ENCODE assay signal across 21 cellular contexts in the genomic region with DNA sequence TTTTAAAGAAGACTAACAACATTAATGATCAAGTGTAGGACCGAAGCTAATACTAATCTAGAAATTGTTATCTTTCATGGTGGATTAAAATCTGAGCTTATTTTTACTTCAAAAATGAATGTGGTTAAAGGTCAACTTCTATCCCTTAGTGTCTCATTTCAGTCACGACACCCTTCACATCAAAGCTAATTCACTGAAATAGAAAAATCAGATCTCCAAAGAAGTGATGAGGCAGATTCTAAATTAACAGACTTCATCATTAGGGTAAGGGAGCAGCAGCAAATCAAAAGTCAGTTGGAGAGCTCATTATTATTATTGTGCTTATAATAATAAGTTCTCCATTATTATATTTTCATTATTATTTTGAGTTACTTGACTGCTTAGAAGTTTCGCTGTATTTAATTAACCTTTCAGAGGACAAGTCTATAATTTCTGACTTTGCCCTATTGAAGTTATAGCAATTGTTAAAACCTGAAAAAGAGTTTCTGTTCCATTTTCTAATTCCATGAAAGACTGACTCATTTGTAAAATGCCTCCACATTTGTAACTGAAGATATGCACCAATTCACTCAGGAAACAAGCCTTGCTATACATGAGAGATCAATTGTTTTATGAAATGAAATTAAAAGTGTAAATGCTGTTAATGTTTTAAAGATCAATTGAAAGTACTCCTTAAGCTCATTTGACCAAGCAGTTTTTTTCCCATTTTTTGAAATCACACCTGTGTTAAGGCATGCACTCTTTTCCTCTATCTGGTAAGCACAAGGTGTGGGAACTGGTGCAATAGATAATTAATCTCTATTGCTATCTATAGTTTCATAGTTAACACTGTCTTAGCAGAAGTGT. TPM values are rescaled to one million over a fixed set of nuclear protein-coding genes. Genes with fewer than 3 reads are reported as not detected.
DNase-seq lines count a peak whose midpoint lies in the region; ATAC-seq, FAIRE-seq and TF ChIP-seq lines count a peak whose summit lies in the region.
"Had no signal": no experiment of that assay in that cellular context is flagged by ENCODE, and none has a peak within 500 bp of the region (broad histone marks: within the 10 kb centered on the region; RNA-seq: fewer than 3 reads in every experiment).

No MANE protein-coding gene starts in this region.

- no peak for DNase-seq in CD8-positive, alpha-beta memory T cell
- DNase-seq in H54 (ENCODE audit: insufficient read length, low spot score), result no peak
- DNase-seq in activated naive CD8-positive, alpha-beta T cell treated with anti-CD3 and anti-CD28 coated beads for 36 hours, result no peak
- DNase-seq in stimulated activated CD4-positive, alpha-beta T cell treated with anti-CD3 and anti-CD28 coated beads, Interleukin-1b, Interleukin-23, amount 100 ng/mL, for 48 hours, result no peak
- no peak for DNase-seq in SK-N-SH
- DNase-seq in gastrocnemius medialis, result no peak
- DNase-seq: activated effector memory CD4-positive, alpha-beta T cell treated with Interleukin-2 at 50 U/mL for 16 hours; amygdala; DMS79 treated with DMSO at 0.1 percent for 48 hours; IMR-90; left cardiac atrium; mesenchymal stem cell; NCI-H1436; NCI-H524; sigmoid colon; thyroid gland had no signal

- H3F3A ChIP-seq in SK-N-SH (replicated peaks; ENCODE audit: insufficient read depth), result no peaks in the 10 kb centered on the region

- no peaks in the 10 kb centered on the region for H3K9me2 ChIP-seq in SK-N-SH

- H4K20me1 ChIP-seq in SK-N-SH (ENCODE audit: insufficient read depth), result no peaks in the 10 kb centered on the region

- H3K36me3 Mint-ChIP-seq in CD8-positive, alpha-beta memory T cell, result peaks cover 7 to 61% (median 14%) of the 10 kb centered on the region in 3 donors
- peaks cover 34% of the 10 kb centered on the region for H3K36me3 Mint-ChIP-seq in activated naive CD8-positive, alpha-beta T cell treated with anti-CD3 and anti-CD28 coated beads for 36 hours

- TF ChIP-seq POLR2A in H54 (IDR thresholded peaks at IDR 0.05; ENCODE audit: low read depth, low read length) (no peak), gastrocnemius medialis (IDR thresholded peaks at IDR 0.05) (no peak)

- no peak for TF ChIP-seq EP300 in SK-N-SH (IDR thresholded peaks at IDR 0.05; ENCODE audit: borderline replicate concordance in 1 of 2, low read depth in 1 of 2, low read length in 1 of 2)

- no peaks in the 10 kb centered on the region for H3K4me1 ChIP-seq in CD8-positive, alpha-beta memory T cell (ENCODE audit: insufficient read depth, low read length)
- H3K4me1 ChIP-seq in SK-N-SH (ENCODE audit: control insufficient read depth in 1 of 2, insufficient read depth in 2 of 2, low read depth in 1 of 2, low read length in 1 of 2) (no peaks in the 10 kb centered on the region), gastrocnemius medialis (no peaks in the 10 kb centered on the region)
- H3K4me1 ChIP-seq: HAP-1, sigmoid colon, thyroid gland had no signal

- no peaks in the 10 kb centered on the region for H3K79me2 ChIP-seq in SK-N-SH (ENCODE audit: insufficient read depth)

- FAIRE-seq in H54 (lab: Jason Lieb, UNC), result peak; percentile 6

- no peak for TF ChIP-seq CTCF in SK-N-SH (IDR thresholded peaks at IDR 0.05)
- no peak for TF ChIP-seq CTCF in gastrocnemius medialis (IDR thresholded peaks at IDR 0.05 in 4 of 5, conservative IDR thresholded peaks at IDR 0.05 in 1 of 5)

- H3K4me3 Mint-ChIP-seq in CD8-positive, alpha-beta memory T cell, result peak overlapping the region in 4 of 7 donors; percentile 14 to 49 (median 46)
- no peak overlapping the region for H3K4me3 Mint-ChIP-seq in activated naive CD8-positive, alpha-beta T cell treated with anti-CD3 and anti-CD28 coated beads for 36 hours
- H3K4me3 Mint-ChIP-seq: nephron, WTC11 had no signal

- H3K9ac ChIP-seq in SK-N-SH, result no peak overlapping the region

- H3K4me2 ChIP-seq in SK-N-SH, result no peak overlapping the region

- H3K27me3 Mint-ChIP-seq in CD8-positive, alpha-beta memory T cell, result no peaks in the 10 kb centered on the region
- no peaks in the 10 kb centered on the region for H3K27me3 Mint-ChIP-seq in activated naive CD8-positive, alpha-beta T cell treated with anti-CD3 and anti-CD28 coated beads for 36 hours

- no peak for TF ChIP-seq RAD21 in SK-N-SH (IDR thresholded peaks at IDR 0.05; ENCODE audit: low read length)

- ATAC-seq in GM18520 (IDR thresholded peaks at IDR 0.05; ENCODE audit: unreplicated experiment) (peak; percentile 88), gastrocnemius medialis (no peak)
- ATAC-seq: left cardiac atrium, WTC11 had no signal

- intact Hi-C loops in gastrocnemius medialis (cut with DNase I; ENCODE audit: low total_unique reads), result no loop called here

- H3K27ac ChIP-seq in CD8-positive, alpha-beta memory T cell (ENCODE audit: low read depth, low read length), result no peak overlapping the region
- H3K27ac ChIP-seq in SK-N-SH (ENCODE audit: low read depth in 2 of 2, low read length in 1 of 2) (no peak overlapping the region), gastrocnemius medialis (no peak overlapping the region)
- H3K27ac ChIP-seq: sigmoid colon, SK-N-MC, thyroid gland had no signal

- H3K9me3 Mint-ChIP-seq in CD8-positive, alpha-beta memory T cell, result peaks cover 16 to 37% (median 33%) of the 10 kb centered on the region in 5 donors
- peaks cover 37% of the 10 kb centered on the region for H3K9me3 Mint-ChIP-seq in activated naive CD8-positive, alpha-beta T cell treated with anti-CD3 and anti-CD28 coated beads for 36 hours

- peaks cover 12% of the 10 kb centered on the region for H3K9me3 ChIP-seq in CD8-positive, alpha-beta memory T cell (ENCODE audit: low read length)
- H3K9me3 ChIP-seq in SK-N-SH (no peaks in the 10 kb centered on the region), gastrocnemius medialis (no peaks in the 10 kb centered on the region)
- H3K9me3 ChIP-seq: HAP-1, thyroid gland had no signal

- 25% methylated on average over 3 of the region's 3 CpGs for WGBS in SK-N-SH (ENCODE audit: low lambda C conversion rate)

- H3K4me3 ChIP-seq in CD8-positive, alpha-beta memory T cell (ENCODE audit: low read length), result no peak overlapping the region
- H3K4me3 ChIP-seq in SK-N-SH (ENCODE audit: low read depth in 2 of 2, low read length in 1 of 2) (no peak overlapping the region), gastrocnemius medialis (no peak overlapping the region)
- H3K4me3 ChIP-seq: HAP-1, sigmoid colon, SK-N-MC, thyroid gland had no signal

- no peaks in the 10 kb centered on the region for H3K36me3 ChIP-seq in CD8-positive, alpha-beta memory T cell (ENCODE audit: insufficient read depth, low read length)
- H3K36me3 ChIP-seq in SK-N-SH (replicated peaks in 1 of 2; ENCODE audit: control insufficient read depth in 1 of 2, insufficient read depth in 2 of 2, low read length in 1 of 2) (no peaks in the 10 kb centered on the region), gastrocnemius medialis (no peaks in the 10 kb centered on the region)
- H3K36me3 ChIP-seq: HAP-1, sigmoid colon, thyroid gland had no signal

- peak overlapping the region in 3 of 8 donors; percentile 10 to 27 (median 18) for H3K27ac Mint-ChIP-seq in CD8-positive, alpha-beta memory T cell
- peak overlapping the region; percentile 81 for H3K27ac Mint-ChIP-seq in activated naive CD8-positive, alpha-beta T cell treated with anti-CD3 and anti-CD28 coated beads for 36 hours
- H3K27ac Mint-ChIP-seq: nephron, WTC11 had no signal

- POLR2A ChIA-PET in CD8-positive, alpha-beta memory T cell (lab: Charles Lee), result interaction anchor here (1.3 kb wide), 1 partner anchor 503 kb away, joined by 18 read pairs; no protein-coding TSS in a partner anchor
- POLR2A ChIA-PET in SK-N-SH (lab: Yijun Ruan, JAX), result no interaction called here

- H2AFZ ChIP-seq in SK-N-SH (ENCODE audit: low read depth), result no peak overlapping the region

- H3K27me3 ChIP-seq in CD8-positive, alpha-beta memory T cell (ENCODE audit: insufficient read depth, low read length, poor library complexity, severe bottlenecking), result no peaks in the 10 kb centered on the region
- H3K27me3 ChIP-seq in SK-N-SH (ENCODE audit: insufficient read depth) (no peaks in the 10 kb centered on the region), gastrocnemius medialis (no peaks in the 10 kb centered on the region)
- H3K27me3 ChIP-seq: sigmoid colon, thyroid gland had no signal

- in situ Hi-C loops in gastrocnemius medialis (cut with MboI; ENCODE audit: low sequenced_read_pairs in 4 of 4), result no loop called here

- CTCF ChIA-PET in CD8-positive, alpha-beta memory T cell (lab: Charles Lee), result interaction anchor here (0.8 to 1.9 kb wide), 3 partner anchors 17 to 506 kb away, joined by 3 to 5 read pairs (median 5); a partner anchor contains a TSS
- CTCF ChIA-PET in SK-N-SH (lab: Yijun Ruan, JAX), result interaction anchor here (0.6 to 0.9 kb wide), 2 partner anchors 10 to 1915 kb away, joined by 3 to 4 read pairs; no protein-coding TSS in a partner anchor

- peaks cover 35 to 47% (median 44%) of the 10 kb centered on the region in 3 donors for H3K4me1 Mint-ChIP-seq in CD8-positive, alpha-beta memory T cell
- H3K4me1 Mint-ChIP-seq in activated naive CD8-positive, alpha-beta T cell treated with anti-CD3 and anti-CD28 coated beads for 36 hours, result peaks cover 25% of the 10 kb centered on the region
- H3K4me1 Mint-ChIP-seq: nephron, WTC11 had no signal

TF ChIP-seq in SK-N-SH, 30 proteins besides CTCF, POLR2A, EP300 and RAD21:
- TF ChIP-seq, protein P1, sequence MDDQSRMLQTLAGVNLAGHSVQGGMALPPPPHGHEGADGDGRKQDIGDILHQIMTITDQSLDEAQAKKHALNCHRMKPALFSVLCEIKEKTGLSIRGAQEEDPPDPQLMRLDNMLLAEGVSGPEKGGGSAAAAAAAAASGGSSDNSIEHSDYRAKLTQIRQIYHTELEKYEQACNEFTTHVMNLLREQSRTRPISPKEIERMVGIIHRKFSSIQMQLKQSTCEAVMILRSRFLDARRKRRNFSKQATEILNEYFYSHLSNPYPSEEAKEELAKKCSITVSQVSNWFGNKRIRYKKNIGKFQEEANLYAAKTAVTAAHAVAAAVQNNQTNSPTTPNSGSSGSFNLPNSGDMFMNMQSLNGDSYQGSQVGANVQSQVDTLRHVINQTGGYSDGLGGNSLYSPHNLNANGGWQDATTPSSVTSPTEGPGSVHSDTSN (IDR thresholded peaks at IDR 0.05), result no peak
- TF ChIP-seq SIN3A (IDR thresholded peaks at IDR 0.05; ENCODE audit: borderline replicate concordance, low read depth, low read length) (no peak), FOXM1 (IDR thresholded peaks at IDR 0.05; ENCODE audit: low read depth) (no peak), POLR2AphosphoS5 (IDR thresholded peaks at IDR 0.05; ENCODE audit: low read depth, low read length) (no peak)

RNA-seq across cellular contexts. Expression of a gene that starts 23.1 kb away (rescaled TPM):
- total RNA-seq in CD8-positive, alpha-beta memory T cell, result 10 to 100 TPM; 46.3 to 50.1 TPM
- polyA plus RNA-seq in CD8-positive, alpha-beta memory T cell, result 205 TPM
- 10 to 100 TPM; 23.2 to 23.7 TPM for total RNA-seq in activated naive CD8-positive, alpha-beta T cell treated with anti-CD3 and anti-CD28 coated beads for 36 hours
- polyA plus RNA-seq in SK-N-SH (2012; rRNA removed), result 21.4 and 24.1 TPM in 2 replicates
- polyA plus RNA-seq in SK-N-SH (2012; cell fraction: cytosol; rRNA removed), result 29.3 and 37.8 TPM in 2 replicates
- 13.1 and 14.3 TPM in 2 replicates for polyA plus RNA-seq in SK-N-SH (2012; cell fraction: nucleus; rRNA removed)
- 10 to 100 TPM in 3 of 4 donors, 1 to 10 TPM in 1; 2.7 to 27.6 (median 18.4) TPM for total RNA-seq in gastrocnemius medialis
